ENCODE assay signal across 1 cellular context in genomic region chr21:34941162-34941561, GRCh38.
TF ChIP-seq lines count a peak whose summit lies in the region.

No MANE protein-coding gene starts in this region.

TF ChIP-seq in GM23338, 12 proteins besides CTCF, POLR2A, EP300 and RAD21 (continued from another document):
- TF ChIP-seq ZNF462 (CRISPR knock-in tag; IDR thresholded peaks at IDR 0.05) (no peak), ZNF114 (CRISPR knock-in tag; IDR thresholded peaks at IDR 0.05) (no peak), STAT1 (IDR thresholded peaks at IDR 0.05; ENCODE audit: unreplicated experiment) (no peak), REST (IDR thresholded peaks at IDR 0.05; ENCODE audit: unreplicated experiment) (no peak), CREB1 (CRISPR knock-in tag; IDR thresholded peaks at IDR 0.05; ENCODE audit: low read depth) (no peak), EZH2 (IDR thresholded peaks at IDR 0.05; ENCODE audit: low read depth, unreplicated experiment) (no peak), EZH2phosphoT487 (IDR thresholded peaks at IDR 0.05; ENCODE audit: unreplicated experiment) (no peak), ZNF331 (CRISPR knock-in tag; IDR thresholded peaks at IDR 0.05; ENCODE audit: low read depth) (no peak), ETS1 (IDR thresholded peaks at IDR 0.05) (no peak)
TF ChIP-seq in GM23338: peak in this region for 0.
